1 cellular context compared by ENCODE assay signal in the genomic region with DNA sequence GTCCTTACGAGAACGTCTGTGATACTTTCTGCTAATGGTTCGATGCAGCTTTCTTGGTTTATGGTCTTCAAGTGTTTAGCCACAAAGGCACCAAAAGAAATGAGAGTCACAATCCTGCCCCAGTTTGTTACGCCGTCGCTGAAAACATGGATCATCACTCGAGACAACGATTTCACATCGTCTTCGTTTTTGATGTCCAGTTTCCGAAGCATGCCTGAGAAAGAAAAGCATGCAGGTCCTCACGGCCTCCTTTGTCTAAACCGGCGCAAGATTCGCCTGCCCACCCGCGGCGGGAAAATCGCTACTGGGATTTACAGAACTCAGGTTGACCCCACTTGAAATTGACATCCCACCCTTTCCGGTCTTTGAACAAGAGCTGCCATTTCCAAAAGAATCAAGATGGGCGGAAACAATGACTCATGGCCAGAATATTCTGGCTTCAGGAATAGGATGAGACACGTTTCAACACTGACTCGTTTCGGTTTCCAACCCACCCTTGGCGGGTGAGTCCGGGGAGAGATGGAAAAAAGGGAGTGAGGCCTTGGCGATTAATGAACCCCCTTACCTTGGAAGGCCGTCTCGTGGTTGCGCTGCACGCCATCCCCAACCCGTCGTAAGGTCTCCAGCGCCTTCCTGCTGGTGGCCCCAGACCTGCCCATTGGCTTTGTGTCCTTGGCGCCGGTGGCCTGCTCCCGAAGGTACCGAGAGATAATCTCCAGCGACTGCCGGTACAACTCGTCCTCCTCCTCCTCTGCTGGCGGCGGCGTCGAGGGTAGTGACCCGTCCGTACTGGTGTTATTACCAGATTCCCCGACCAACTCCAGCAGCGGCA.
TF ChIP-seq lines count a peak whose summit lies in the region.

No MANE protein-coding gene starts in this region.

TF ChIP-seq in HepG2, 621 proteins besides CTCF, POLR2A, EP300 and RAD21 (continued from another document):
- TF ChIP-seq, protein P1, sequence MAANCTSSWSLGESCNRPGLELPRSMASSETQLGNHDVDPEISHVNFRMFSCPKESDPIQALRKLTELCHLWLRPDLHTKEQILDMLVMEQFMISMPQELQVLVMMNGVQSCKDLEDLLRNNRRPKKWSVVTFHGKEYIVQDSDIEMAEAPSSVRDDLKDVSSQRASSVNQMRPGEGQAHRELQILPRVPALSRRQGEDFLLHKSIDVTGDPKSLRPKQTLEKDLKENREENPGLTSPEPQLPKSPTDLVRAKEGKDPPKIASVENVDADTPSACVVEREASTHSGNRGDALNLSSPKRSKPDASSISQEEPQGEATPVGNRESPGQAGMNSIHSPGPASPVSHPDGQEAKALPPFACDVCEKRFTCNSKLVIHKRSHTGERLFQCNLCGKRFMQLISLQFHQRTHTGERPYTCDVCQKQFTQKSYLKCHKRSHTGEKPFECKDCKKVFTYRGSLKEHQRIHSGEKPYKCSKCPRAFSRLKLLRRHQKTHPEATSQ (CRISPR knock-in tag; IDR thresholded peaks at IDR 0.05; ENCODE audit: borderline replicate concordance), result no peak
- no peak for TF ChIP-seq HMGA1 (CRISPR knock-in tag; conservative IDR thresholded peaks at IDR 0.05)
- 0 out of 2 replicates have a peak, but pooled peaks have one; percentile 7 for TF ChIP-seq ERF (CRISPR knock-in tag; IDR thresholded peaks at IDR 0.05)
- TF ChIP-seq, protein P2, sequence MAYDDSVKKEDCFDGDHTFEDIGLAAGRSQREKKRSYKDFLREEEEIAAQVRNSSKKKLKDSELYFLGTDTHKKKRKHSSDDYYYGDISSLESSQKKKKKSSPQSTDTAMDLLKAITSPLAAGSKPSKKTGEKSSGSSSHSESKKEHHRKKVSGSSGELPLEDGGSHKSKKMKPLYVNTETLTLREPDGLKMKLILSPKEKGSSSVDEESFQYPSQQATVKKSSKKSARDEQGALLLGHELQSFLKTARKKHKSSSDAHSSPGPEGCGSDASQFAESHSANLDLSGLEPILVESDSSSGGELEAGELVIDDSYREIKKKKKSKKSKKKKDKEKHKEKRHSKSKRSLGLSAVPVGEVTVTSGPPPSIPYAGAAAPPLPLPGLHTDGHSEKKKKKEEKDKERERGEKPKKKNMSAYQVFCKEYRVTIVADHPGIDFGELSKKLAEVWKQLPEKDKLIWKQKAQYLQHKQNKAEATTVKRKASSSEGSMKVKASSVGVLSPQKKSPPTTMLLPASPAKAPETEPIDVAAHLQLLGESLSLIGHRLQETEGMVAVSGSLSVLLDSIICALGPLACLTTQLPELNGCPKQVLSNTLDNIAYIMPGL (CRISPR knock-in tag; IDR thresholded peaks at IDR 0.05; ENCODE audit: borderline replicate concordance in 1 of 2, low read depth in 1 of 2), result peak in 1 of 2 experiments; percentile 52; a peak in 1 of 4 replicates
- no peak for TF ChIP-seq ONECUT2 (CRISPR knock-in tag; IDR thresholded peaks at IDR 0.05)
- TF ChIP-seq, protein P3, sequence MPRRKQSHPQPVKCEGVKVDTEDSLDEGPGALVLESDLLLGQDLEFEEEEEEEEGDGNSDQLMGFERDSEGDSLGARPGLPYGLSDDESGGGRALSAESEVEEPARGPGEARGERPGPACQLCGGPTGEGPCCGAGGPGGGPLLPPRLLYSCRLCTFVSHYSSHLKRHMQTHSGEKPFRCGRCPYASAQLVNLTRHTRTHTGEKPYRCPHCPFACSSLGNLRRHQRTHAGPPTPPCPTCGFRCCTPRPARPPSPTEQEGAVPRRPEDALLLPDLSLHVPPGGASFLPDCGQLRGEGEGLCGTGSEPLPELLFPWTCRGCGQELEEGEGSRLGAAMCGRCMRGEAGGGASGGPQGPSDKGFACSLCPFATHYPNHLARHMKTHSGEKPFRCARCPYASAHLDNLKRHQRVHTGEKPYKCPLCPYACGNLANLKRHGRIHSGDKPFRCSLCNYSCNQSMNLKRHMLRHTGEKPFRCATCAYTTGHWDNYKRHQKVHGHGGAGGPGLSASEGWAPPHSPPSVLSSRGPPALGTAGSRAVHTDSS (CRISPR knock-in tag; conservative IDR thresholded peaks at IDR 0.05), result no peak
- TF ChIP-seq, protein P4, sequence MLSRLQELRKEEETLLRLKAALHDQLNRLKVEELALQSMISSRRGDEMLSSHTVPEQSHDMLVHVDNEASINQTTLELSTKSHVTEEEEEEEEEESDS (CRISPR knock-in tag; IDR thresholded peaks at IDR 0.05; ENCODE audit: borderline replicate concordance), result no peak
- no peak for TF ChIP-seq PCBP2 (optimal IDR thresholded peaks at IDR 0.05; ENCODE audit: low read depth, low read length, poor library complexity, severe bottlenecking)
- TF ChIP-seq, protein P5, sequence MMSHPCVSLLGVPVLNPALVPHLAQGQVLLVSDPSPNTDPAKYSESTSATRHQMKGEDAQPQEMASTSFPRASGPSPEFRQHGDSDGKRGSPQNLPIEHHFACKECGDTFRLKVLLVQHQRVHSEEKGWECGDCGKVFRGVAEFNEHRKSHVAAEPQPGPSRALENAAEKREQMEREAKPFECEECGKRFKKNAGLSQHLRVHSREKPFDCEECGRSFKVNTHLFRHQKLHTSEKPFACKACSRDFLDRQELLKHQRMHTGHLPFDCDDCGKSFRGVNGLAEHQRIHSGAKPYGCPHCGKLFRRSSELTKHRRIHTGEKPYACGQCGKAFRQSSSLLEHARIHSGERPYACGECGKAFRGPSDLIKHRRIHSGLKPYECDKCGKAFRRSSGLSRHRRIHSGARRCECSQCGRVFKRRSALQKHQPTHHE (CRISPR knock-in tag; IDR thresholded peaks at IDR 0.05; ENCODE audit: borderline replicate concordance), result no peak
- TF ChIP-seq ZNF331 (CRISPR knock-in tag; IDR thresholded peaks at IDR 0.05), result 0 out of 2 replicates have a peak, but pooled peaks have one; percentile 12
- no peak for TF ChIP-seq RBFOX2 (IDR thresholded peaks at IDR 0.05; ENCODE audit: low read depth, low read length)
- TF ChIP-seq ZNF101 (CRISPR knock-in tag; IDR thresholded peaks at IDR 0.05; ENCODE audit: borderline replicate concordance, low read depth), result no peak
- TF ChIP-seq ELF1 (CRISPR knock-in tag; IDR thresholded peaks at IDR 0.05), result 0 out of 2 replicates have a peak, but pooled peaks have one; percentile 14
- TF ChIP-seq SAP130 (CRISPR knock-in tag; IDR thresholded peaks at IDR 0.05; ENCODE audit: low read depth), result peak; percentile 33; the same call in 1 of the 2 replicates
- TF ChIP-seq, protein P6, sequence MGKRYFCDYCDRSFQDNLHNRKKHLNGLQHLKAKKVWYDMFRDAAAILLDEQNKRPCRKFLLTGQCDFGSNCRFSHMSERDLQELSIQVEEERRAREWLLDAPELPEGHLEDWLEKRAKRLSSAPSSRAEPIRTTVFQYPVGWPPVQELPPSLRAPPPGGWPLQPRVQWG (CRISPR knock-in tag; IDR thresholded peaks at IDR 0.05; ENCODE audit: borderline replicate concordance, low read depth), result no peak
- TF ChIP-seq, protein P7, sequence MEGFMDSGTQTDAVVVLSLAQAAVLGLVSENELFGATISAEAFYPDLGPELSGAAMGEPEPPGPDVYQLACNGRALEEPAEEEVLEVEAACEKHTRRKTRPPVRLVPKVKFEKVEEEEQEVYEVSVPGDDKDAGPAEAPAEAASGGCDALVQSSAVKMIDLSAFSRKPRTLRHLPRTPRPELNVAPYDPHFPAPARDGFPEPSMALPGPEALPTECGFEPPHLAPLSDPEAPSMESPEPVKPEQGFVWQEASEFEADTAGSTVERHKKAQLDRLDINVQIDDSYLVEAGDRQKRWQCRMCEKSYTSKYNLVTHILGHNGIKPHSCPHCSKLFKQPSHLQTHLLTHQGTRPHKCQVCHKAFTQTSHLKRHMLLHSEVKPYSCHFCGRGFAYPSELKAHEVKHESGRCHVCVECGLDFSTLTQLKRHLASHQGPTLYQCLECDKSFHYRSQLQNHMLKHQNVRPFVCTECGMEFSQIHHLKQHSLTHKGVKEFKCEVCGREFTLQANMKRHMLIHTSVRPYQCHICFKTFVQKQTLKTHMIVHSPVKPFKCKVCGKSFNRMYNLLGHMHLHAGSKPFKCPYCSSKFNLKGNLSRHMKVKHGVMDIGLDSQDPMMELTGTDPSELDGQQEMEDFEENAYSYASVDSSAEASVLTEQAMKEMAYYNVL (CRISPR knock-in tag; IDR thresholded peaks at IDR 0.05; ENCODE audit: borderline replicate concordance), result 0 out of 2 replicates have a peak, but pooled peaks have one; percentile 12
- TF ChIP-seq, protein P8, sequence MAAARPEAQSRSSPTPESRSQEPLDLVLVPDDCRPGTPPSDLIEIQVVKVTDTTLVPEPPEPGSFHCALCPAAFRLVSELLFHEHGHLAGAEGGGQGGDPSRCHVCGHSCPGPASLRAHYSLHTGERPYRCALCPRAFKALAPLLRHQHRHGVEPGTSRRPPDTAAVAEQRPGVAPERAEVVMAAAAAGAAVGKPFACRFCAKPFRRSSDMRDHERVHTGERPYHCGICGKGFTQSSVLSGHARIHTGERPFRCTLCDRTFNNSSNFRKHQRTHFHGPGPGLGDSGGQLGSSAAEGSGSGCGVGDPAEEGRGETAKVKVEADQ (CRISPR knock-in tag; IDR thresholded peaks at IDR 0.05; ENCODE audit: borderline replicate concordance), result no peak
- TF ChIP-seq, protein P9, sequence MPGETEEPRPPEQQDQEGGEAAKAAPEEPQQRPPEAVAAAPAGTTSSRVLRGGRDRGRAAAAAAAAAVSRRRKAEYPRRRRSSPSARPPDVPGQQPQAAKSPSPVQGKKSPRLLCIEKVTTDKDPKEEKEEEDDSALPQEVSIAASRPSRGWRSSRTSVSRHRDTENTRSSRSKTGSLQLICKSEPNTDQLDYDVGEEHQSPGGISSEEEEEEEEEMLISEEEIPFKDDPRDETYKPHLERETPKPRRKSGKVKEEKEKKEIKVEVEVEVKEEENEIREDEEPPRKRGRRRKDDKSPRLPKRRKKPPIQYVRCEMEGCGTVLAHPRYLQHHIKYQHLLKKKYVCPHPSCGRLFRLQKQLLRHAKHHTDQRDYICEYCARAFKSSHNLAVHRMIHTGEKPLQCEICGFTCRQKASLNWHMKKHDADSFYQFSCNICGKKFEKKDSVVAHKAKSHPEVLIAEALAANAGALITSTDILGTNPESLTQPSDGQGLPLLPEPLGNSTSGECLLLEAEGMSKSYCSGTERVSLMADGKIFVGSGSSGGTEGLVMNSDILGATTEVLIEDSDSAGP (CRISPR knock-in tag; IDR thresholded peaks at IDR 0.05; ENCODE audit: borderline replicate concordance), result 0 out of 2 replicates have a peak, but pooled peaks have one; percentile 68
- TF ChIP-seq THAP11 (CRISPR knock-in tag; IDR thresholded peaks at IDR 0.05), result no peak
- no peak for TF ChIP-seq GTF2F1 (IDR thresholded peaks at IDR 0.05; ENCODE audit: low read length)
- TF ChIP-seq ZBTB8A (CRISPR knock-in tag; IDR thresholded peaks at IDR 0.05; ENCODE audit: borderline replicate concordance, low read depth), result no peak
- no peak for TF ChIP-seq FOXA3 (CRISPR knock-in tag; IDR thresholded peaks at IDR 0.05)
- TF ChIP-seq, protein P10, sequence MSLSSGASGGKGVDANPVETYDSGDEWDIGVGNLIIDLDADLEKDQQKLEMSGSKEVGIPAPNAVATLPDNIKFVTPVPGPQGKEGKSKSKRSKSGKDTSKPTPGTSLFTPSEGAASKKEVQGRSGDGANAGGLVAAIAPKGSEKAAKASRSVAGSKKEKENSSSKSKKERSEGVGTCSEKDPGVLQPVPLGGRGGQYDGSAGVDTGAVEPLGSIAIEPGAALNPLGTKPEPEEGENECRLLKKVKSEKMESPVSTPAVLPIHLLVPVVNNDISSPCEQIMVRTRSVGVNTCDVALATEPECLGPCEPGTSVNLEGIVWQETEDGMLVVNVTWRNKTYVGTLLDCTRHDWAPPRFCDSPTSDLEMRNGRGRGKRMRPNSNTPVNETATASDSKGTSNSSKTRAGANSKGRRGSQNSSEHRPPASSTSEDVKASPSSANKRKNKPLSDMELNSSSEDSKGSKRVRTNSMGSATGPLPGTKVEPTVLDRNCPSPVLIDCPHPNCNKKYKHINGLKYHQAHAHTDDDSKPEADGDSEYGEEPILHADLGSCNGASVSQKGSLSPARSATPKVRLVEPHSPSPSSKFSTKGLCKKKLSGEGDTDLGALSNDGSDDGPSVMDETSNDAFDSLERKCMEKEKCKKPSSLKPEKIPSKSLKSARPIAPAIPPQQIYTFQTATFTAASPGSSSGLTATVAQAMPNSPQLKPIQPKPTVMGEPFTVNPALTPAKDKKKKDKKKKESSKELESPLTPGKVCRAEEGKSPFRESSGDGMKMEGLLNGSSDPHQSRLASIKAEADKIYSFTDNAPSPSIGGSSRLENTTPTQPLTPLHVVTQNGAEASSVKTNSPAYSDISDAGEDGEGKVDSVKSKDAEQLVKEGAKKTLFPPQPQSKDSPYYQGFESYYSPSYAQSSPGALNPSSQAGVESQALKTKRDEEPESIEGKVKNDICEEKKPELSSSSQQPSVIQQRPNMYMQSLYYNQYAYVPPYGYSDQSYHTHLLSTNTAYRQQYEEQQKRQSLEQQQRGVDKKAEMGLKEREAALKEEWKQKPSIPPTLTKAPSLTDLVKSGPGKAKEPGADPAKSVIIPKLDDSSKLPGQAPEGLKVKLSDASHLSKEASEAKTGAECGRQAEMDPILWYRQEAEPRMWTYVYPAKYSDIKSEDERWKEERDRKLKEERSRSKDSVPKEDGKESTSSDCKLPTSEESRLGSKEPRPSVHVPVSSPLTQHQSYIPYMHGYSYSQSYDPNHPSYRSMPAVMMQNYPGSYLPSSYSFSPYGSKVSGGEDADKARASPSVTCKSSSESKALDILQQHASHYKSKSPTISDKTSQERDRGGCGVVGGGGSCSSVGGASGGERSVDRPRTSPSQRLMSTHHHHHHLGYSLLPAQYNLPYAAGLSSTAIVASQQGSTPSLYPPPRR (CRISPR knock-in tag; IDR thresholded peaks at IDR 0.05; ENCODE audit: borderline replicate concordance), result no peak
- no peak for TF ChIP-seq SP5 (CRISPR knock-in tag; IDR thresholded peaks at IDR 0.05; ENCODE audit: borderline replicate concordance, low read depth)
TF ChIP-seq in HepG2: peak in this region for 56.
